Comparison of ENCODE assay signal across 15 cellular contexts in the genomic region with DNA sequence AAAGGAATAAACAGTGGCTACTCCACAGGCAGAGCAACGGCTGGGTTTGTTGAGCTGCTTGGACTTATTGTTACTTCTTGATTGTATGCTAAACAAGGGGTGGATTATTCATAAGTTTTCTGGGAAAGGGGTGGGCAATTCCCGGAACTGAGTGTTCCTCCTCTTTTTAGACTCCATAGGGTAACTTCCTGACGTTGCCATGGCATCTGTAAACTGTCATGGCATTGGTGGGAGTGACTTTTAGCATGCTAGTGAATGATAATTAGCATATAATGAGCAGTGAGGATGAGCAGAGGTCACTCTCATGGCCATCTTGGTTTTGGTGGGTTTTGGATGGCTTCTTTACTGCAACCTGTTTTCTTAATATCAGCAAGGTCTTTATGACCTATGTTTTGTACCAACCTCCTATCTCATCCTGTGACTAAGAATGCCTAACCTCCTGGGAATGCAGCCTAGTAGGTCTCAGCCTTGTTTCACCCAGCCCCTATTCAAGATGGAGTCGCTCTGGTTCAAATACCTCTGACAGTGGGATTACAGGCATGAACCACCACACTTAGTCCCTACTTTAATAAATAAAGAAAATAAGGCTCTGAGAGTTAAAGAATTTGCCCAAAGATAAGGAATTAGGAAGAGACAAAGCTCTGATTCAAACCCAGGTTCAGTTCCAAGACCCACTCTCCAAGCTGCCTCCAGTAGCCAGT.
DNase-seq lines count a peak whose midpoint lies in the region; ATAC-seq and TF ChIP-seq lines count a peak whose summit lies in the region.
"Had no signal": no experiment of that assay in that cellular context is flagged by ENCODE, and none has a peak within 500 bp of the region (broad histone marks: within the 10 kb centered on the region; RNA-seq: fewer than 3 reads in every experiment).

No MANE protein-coding gene starts in this region.

- H3K79me2 ChIP-seq in OCI-LY7 (ENCODE audit: insufficient read depth, low read depth, low read length) = no peaks in the 10 kb centered on the region
- H3K79me2 ChIP-seq in Karpas-422 (ENCODE audit: low read length) = no peaks in the 10 kb centered on the region

- DNase-seq in EL = peak; percentile 19
- no peak for DNase-seq in OCI-LY7 (ENCODE audit: low spot score)
- peak; percentile 41 to 59 for DNase-seq in cardiac fibroblast (ENCODE audit: low read depth in 2 of 2)
- DNase-seq in neuronal stem cell (ENCODE audit: low spot score) = no peak
- no peak for DNase-seq in retina
- DNase-seq in stimulated activated naive CD8-positive, alpha-beta T cell treated with anti-CD3 and anti-CD28 coated beads, Interleukin-15, Interleukin-2, amounts not matched to agents 100 U/mL and 50 U/mL, for 24 hours = no peak
- no peak for DNase-seq in Karpas-422
- no peak for DNase-seq in SW480 (ENCODE audit: low spot score)
- DNase-seq: KG1, NCI-H1417 treated with DMSO at 0.1 percent for 48 hours, NCI-H2171 had no signal

- H3K27me3 ChIP-seq in neuronal stem cell (ENCODE audit: control insufficient read depth in 3 of 3, insufficient read depth in 3 of 3, low read depth in 1 of 3, low read length in 3 of 3) (peaks cover 0 to 18% (median 0%) of the 10 kb centered on the region in 3 experiments), Karpas-422 (ENCODE audit: low read length) (no peaks in the 10 kb centered on the region)
- H3K27me3 ChIP-seq: right lobe of liver had no signal

- no peak overlapping the region for H4K8ac ChIP-seq in neuronal stem cell (ENCODE audit: low read depth, low read length)

- BruUV-seq in OCI-LY7 (replicated peaks; lab: Mats Ljungman, UMichigan) = no TSS peak

- H3K9me2 ChIP-seq in OCI-LY7 (ENCODE audit: insufficient read depth, low read length) = no peaks in the 10 kb centered on the region
- no peaks in the 10 kb centered on the region for H3K9me2 ChIP-seq in Karpas-422 (replicated peaks; ENCODE audit: insufficient read depth, low read length)

- H4K91ac ChIP-seq in neuronal stem cell (ENCODE audit: low read depth, low read length, poor library complexity) = no peak overlapping the region

- no peak overlapping the region for H2BK120ac ChIP-seq in neuronal stem cell (ENCODE audit: low read depth, low read length)

- POLR2A ChIA-PET in OCI-LY7 (lab: Charles Lee) = interaction anchor here (0.7 to 1.2 kb wide), 4 partner anchors 9 to 203 kb away, joined by 3 to 4 read pairs (median 3); no protein-coding TSS in a partner anchor

- H3K4me3 ChIP-seq in OCI-LY7 (ENCODE audit: low read depth, low read length, poor library complexity, severe bottlenecking) = no peak overlapping the region
- H3K4me3 ChIP-seq in cardiac fibroblast (replicated peaks in 1 of 2; ENCODE audit: low read depth in 2 of 2, low read length in 2 of 2) = no peak overlapping the region
- no peak overlapping the region for H3K4me3 ChIP-seq in neuronal stem cell (ENCODE audit: low read length in 2 of 2)
- H3K4me3 ChIP-seq in Karpas-422 (ENCODE audit: low read length) = no peak overlapping the region

- no peak overlapping the region for H2AK5ac ChIP-seq in neuronal stem cell (ENCODE audit: low read depth, low read length)

- no peak overlapping the region for H3K23ac ChIP-seq in neuronal stem cell (ENCODE audit: low read depth, low read length, poor library complexity)

- H3K9ac ChIP-seq in neuronal stem cell (ENCODE audit: low read depth, low read length, poor library complexity) (no peak overlapping the region), Karpas-422 (ENCODE audit: low read length) (no peak overlapping the region)

- H3K36me3 ChIP-seq in OCI-LY7 (ENCODE audit: insufficient read depth, low read length) (peaks cover 4% of the 10 kb centered on the region; the same call in 1 of the 2 replicates), neuronal stem cell (replicated peaks in 1 of 2; ENCODE audit: control insufficient read depth in 2 of 2, insufficient read depth in 2 of 2, low read length in 2 of 2) (no peaks in the 10 kb centered on the region), Karpas-422 (ENCODE audit: insufficient read depth, low read length) (no peaks in the 10 kb centered on the region)
- H3K36me3 ChIP-seq: gastroesophageal sphincter, left lung, right lobe of liver had no signal

- intact Hi-C loops in OCI-LY7 (cut with micrococcal nuclease; ENCODE audit: unreplicated experiment) = loop anchor here (5.0 to 10.0 kb wide), 2 partner anchors 198 to 506 kb away; a partner anchor contains a TSS

- no peak overlapping the region for H2BK12ac ChIP-seq in neuronal stem cell (ENCODE audit: low read length)

- WGBS in neuronal stem cell (ENCODE audit: extremely low coverage in 2 of 2, insufficient read length in 2 of 2, insufficient replicate concordance in 1 of 2), 2 donors = no CpG with 5 or more reads among the region's 4 CpGs

- no peak overlapping the region for H3K4ac ChIP-seq in neuronal stem cell (ENCODE audit: low read length)

- H3K9me3 ChIP-seq in OCI-LY7 (ENCODE audit: low read length) (peaks cover 25% of the 10 kb centered on the region; the same call in 1 of the 2 replicates), neuronal stem cell (replicated peaks in 1 of 2; ENCODE audit: control insufficient read depth in 2 of 2, insufficient read depth in 1 of 2, low read depth in 1 of 2, low read length in 2 of 2) (peaks cover 0 to 7% of the 10 kb centered on the region in 2 donors), Karpas-422 (ENCODE audit: low read length) (no peaks in the 10 kb centered on the region)
- H3K9me3 ChIP-seq: gastroesophageal sphincter, right lobe of liver had no signal

- no peaks in the 10 kb centered on the region for H3K79me1 ChIP-seq in neuronal stem cell (ENCODE audit: low read depth, low read length)

- H2BK5ac ChIP-seq in neuronal stem cell (ENCODE audit: low read length) = no peak overlapping the region

- H3K4me2 ChIP-seq in OCI-LY7 (ENCODE audit: low read length) (no peak overlapping the region), neuronal stem cell (ENCODE audit: insufficient read depth, low read length, poor library complexity, severe bottlenecking) (no peak overlapping the region), Karpas-422 (ENCODE audit: low read depth, low read length, poor library complexity, severe bottlenecking) (no peak overlapping the region)

- H3K18ac ChIP-seq in neuronal stem cell (ENCODE audit: low read length) = no peak overlapping the region

- H3K27ac ChIP-seq in OCI-LY7 (ENCODE audit: low read depth, low read length, poor library complexity, severe bottlenecking) (peak overlapping the region; percentile 43), neuronal stem cell (replicated peaks; ENCODE audit: low read length) (no peak overlapping the region), Karpas-422 (ENCODE audit: low read length) (no peak overlapping the region)
- H3K27ac ChIP-seq: coronary artery, left lung, right lobe of liver had no signal

- no peaks in the 10 kb centered on the region for H4K20me1 ChIP-seq in OCI-LY7 (ENCODE audit: insufficient read depth, low read length)
- no peaks in the 10 kb centered on the region for H4K20me1 ChIP-seq in Karpas-422 (ENCODE audit: insufficient read depth, low read depth, low read length)

- no peak overlapping the region for H2BK15ac ChIP-seq in neuronal stem cell (ENCODE audit: low read length)

- no peak for ATAC-seq in stimulated activated naive CD8-positive, alpha-beta T cell treated with anti-CD3 and anti-CD28 coated beads, Interleukin-15, Interleukin-2, amounts not matched to agents 100 U/mL and 50 U/mL, for 24 hours

- H3K14ac ChIP-seq in neuronal stem cell (ENCODE audit: low read length) = no peak overlapping the region

- CTCF ChIA-PET in OCI-LY7 (lab: Charles Lee; ENCODE audit: unreplicated experiment) = interaction anchor here (0.5 to 1.2 kb wide), 8 partner anchors 14 to 1381 kb away, joined by 3 to 5 read pairs (median 3); no protein-coding TSS in a partner anchor

- TF ChIP-seq CTCF in OCI-LY7 (conservative IDR thresholded peaks at IDR 0.05; ENCODE audit: low read length) = no peak
- no peak for TF ChIP-seq CTCF in cardiac fibroblast (IDR thresholded peaks at IDR 0.05; ENCODE audit: low read depth, low read length)

- H2AFZ ChIP-seq in OCI-LY7 (ENCODE audit: low read length) = peak overlapping the region; percentile 88
- H2AFZ ChIP-seq in neuronal stem cell (ENCODE audit: low read length) = peak overlapping the region; percentile 91
- H2AFZ ChIP-seq in Karpas-422 (ENCODE audit: low read length) = no peak overlapping the region

- H3K4me1 ChIP-seq in OCI-LY7 (ENCODE audit: insufficient read depth, low read length, poor library complexity, severe bottlenecking) = peaks cover 55% of the 10 kb centered on the region
- H3K4me1 ChIP-seq in neuronal stem cell (ENCODE audit: control insufficient read depth in 2 of 2, insufficient read depth in 1 of 2, low read depth in 1 of 2, low read length in 2 of 2) = peaks cover 9 to 18% of the 10 kb centered on the region in 2 donors
- H3K4me1 ChIP-seq in Karpas-422 (ENCODE audit: low read length) = peaks cover 5% of the 10 kb centered on the region
- H3K4me1 ChIP-seq: right lobe of liver had no signal

Comparison
In these comparisons a context has a peak if more than half of its experiments do, and no peak if none do; other contexts are left out.
1. DNase-seq: peak in EL (single experiment) and cardiac fibroblast (2 of 2); none in OCI-LY7 (single experiment), neuronal stem cell (single experiment), retina (single experiment), stimulated activated naive CD8-positive, alpha-beta T cell treated with anti-CD3 and anti-CD28 coated beads, Interleukin-15, Interleukin-2, amounts not matched to agents 100 U/mL and 50 U/mL, for 24 hours (single experiment), Karpas-422 (single experiment) and SW480 (single experiment).